In the genomic region with DNA sequence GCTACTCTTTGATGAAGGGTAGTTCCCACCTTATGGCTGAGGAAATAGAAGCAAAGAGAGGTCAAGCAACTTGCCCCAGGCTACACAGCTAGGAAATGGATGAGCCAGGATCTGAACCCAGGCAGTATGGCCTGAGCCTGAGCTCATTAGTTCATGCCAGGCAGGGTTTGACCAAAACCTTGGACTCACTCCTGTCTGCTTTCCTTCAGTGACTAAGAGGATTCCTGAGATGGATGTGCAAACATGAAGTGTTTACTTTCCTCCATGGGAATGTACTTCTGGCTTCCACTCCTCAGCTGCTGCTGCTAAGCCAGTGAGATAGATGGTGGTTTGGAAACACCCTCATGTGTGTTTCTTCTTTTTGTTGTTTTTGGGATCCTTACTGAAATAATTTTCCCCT, we compare ENCODE assay signal across 11 cellular contexts. TPM values are rescaled to one million over a fixed set of nuclear protein-coding genes. Genes with fewer than 3 reads are reported as not detected.
DNase-seq lines count a peak whose midpoint lies in the region; ATAC-seq and TF ChIP-seq lines count a peak whose summit lies in the region.
"Had no signal": no experiment of that assay in that cellular context is flagged by ENCODE, and none has a peak within 500 bp of the region (broad histone marks: within the 10 kb centered on the region; RNA-seq: fewer than 3 reads in every experiment).

No MANE protein-coding gene starts in this region.

- H3K4me1 ChIP-seq in fibroblast of lung (ENCODE audit: control insufficient read depth, extremely low read depth, insufficient read depth, low read length) (peaks cover 13% of the 10 kb centered on the region), parathyroid adenoma (no peaks in the 10 kb centered on the region), Karpas-422 (ENCODE audit: low read length) (no peaks in the 10 kb centered on the region)

- H3K4me3 ChIP-seq in fibroblast of lung (replicated peaks in 1 of 4; ENCODE audit: control extremely low read depth in 1 of 4, insufficient read depth in 1 of 4, low read depth in 3 of 4, low read length in 4 of 4) (no peak overlapping the region), parathyroid adenoma (ENCODE audit: low read depth, low read length) (no peak overlapping the region), Karpas-422 (ENCODE audit: low read length) (no peak overlapping the region)

- no peak for TF ChIP-seq CTCF in fibroblast of lung (conservative IDR thresholded peaks at IDR 0.05 in 1 of 2, IDR thresholded peaks at IDR 0.05 in 1 of 2; ENCODE audit: low read depth in 1 of 2, low read length in 2 of 2)
- TF ChIP-seq CTCF in parathyroid adenoma (IDR thresholded peaks at IDR 0.05): no peak

- no peak for ATAC-seq in stimulated activated naive B cell treated with anti-CD40 and anti-IgM and Interleukin-4, amounts not matched to agents 10 μg/mL and 1 μg/mL and 100 μg/mL, for 72 hours (replicated peaks)

- H3K36me3 ChIP-seq in fibroblast of lung (ENCODE audit: control insufficient read depth, insufficient read depth, low read length): no peaks in the 10 kb centered on the region
- H3K36me3 ChIP-seq in parathyroid adenoma (ENCODE audit: control insufficient read depth, insufficient read depth, low read length): no peaks in the 10 kb centered on the region
- H3K36me3 ChIP-seq in Karpas-422 (ENCODE audit: insufficient read depth, low read length): no peaks in the 10 kb centered on the region

- DNase-seq in DMS53 (lab: John Stamatoyannopoulos, UW) (peak; percentile 65), RKO (ENCODE audit: low spot score) (peak; percentile 41), fibroblast of lung (ENCODE audit: low read depth in 2 of 2) (peak; percentile 96 to 99), HUDEP-2 (lab: John Stamatoyannopoulos, UW; ENCODE audit: unreplicated experiment in 76 of 76) (no peak), NCI-H526 (lab: John Stamatoyannopoulos, UW) (no peak), Karpas-422 (no peak)
- DNase-seq in stimulated activated naive B cell treated with anti-CD40 and anti-IgM and Interleukin-4, amounts not matched to agents 10 μg/mL and 1 μg/mL and 100 μg/mL, for 72 hours: no peak
- DNase-seq: hypothalamus; NCI-H526 treated with DMSO at 0.1 percent for 48 hours; stimulated activated CD4-positive, alpha-beta T cell treated with anti-CD3 and anti-CD28 coated beads, Interleukin-4, amount 100 ng/mL, for 1 hour had no signal

- no peaks in the 10 kb centered on the region for H3K36me3 Mint-ChIP-seq in stimulated activated naive B cell treated with anti-CD40 and anti-IgM and Interleukin-4, amounts not matched to agents 10 μg/mL and 1 μg/mL and 100 μg/mL, for 72 hours

- no peaks in the 10 kb centered on the region for H3K9me3 ChIP-seq in fibroblast of lung (ENCODE audit: control insufficient read depth, insufficient read depth, low read depth, low read length)
- no peaks in the 10 kb centered on the region for H3K9me3 ChIP-seq in parathyroid adenoma (ENCODE audit: control insufficient read depth, low read length)
- no peaks in the 10 kb centered on the region for H3K9me3 ChIP-seq in Karpas-422 (ENCODE audit: low read length)

- H4K20me1 ChIP-seq in fibroblast of lung (ENCODE audit: control insufficient read depth, extremely low read depth, insufficient read depth, low read length) (no peaks in the 10 kb centered on the region), Karpas-422 (ENCODE audit: insufficient read depth, low read depth, low read length) (no peaks in the 10 kb centered on the region)

- H3K4me3 Mint-ChIP-seq in stimulated activated naive B cell treated with anti-CD40 and anti-IgM and Interleukin-4, amounts not matched to agents 10 μg/mL and 1 μg/mL and 100 μg/mL, for 72 hours: no peak overlapping the region

- peaks cover 27 to 35% of the 10 kb centered on the region in 2 donors for H3K27me3 Mint-ChIP-seq in stimulated activated naive B cell treated with anti-CD40 and anti-IgM and Interleukin-4, amounts not matched to agents 10 μg/mL and 1 μg/mL and 100 μg/mL, for 72 hours

- H3K79me2 ChIP-seq in fibroblast of lung (ENCODE audit: control insufficient read depth, insufficient read depth, low read length) (no peaks in the 10 kb centered on the region), parathyroid adenoma (no peaks in the 10 kb centered on the region), Karpas-422 (ENCODE audit: low read length) (no peaks in the 10 kb centered on the region)

- no peak overlapping the region for H3K27ac Mint-ChIP-seq in stimulated activated naive B cell treated with anti-CD40 and anti-IgM and Interleukin-4, amounts not matched to agents 10 μg/mL and 1 μg/mL and 100 μg/mL, for 72 hours

- H3K9ac ChIP-seq in fibroblast of lung (ENCODE audit: insufficient read depth, low read length): no peak overlapping the region
- no peak overlapping the region for H3K9ac ChIP-seq in parathyroid adenoma
- no peak overlapping the region for H3K9ac ChIP-seq in Karpas-422 (ENCODE audit: low read length)

- H3K4me2 ChIP-seq in fibroblast of lung (ENCODE audit: extremely low read depth, insufficient read depth, low read length): no peak overlapping the region
- H3K4me2 ChIP-seq in parathyroid adenoma (ENCODE audit: low read length): peak overlapping the region; percentile 41
- H3K4me2 ChIP-seq in Karpas-422 (ENCODE audit: low read depth, low read length, poor library complexity, severe bottlenecking): no peak overlapping the region

- H3K27me3 ChIP-seq in fibroblast of lung (ENCODE audit: control insufficient read depth, insufficient read depth, low read length) (no peaks in the 10 kb centered on the region), parathyroid adenoma (ENCODE audit: control insufficient read depth, insufficient read depth, low read length) (no peaks in the 10 kb centered on the region), Karpas-422 (ENCODE audit: low read length) (no peaks in the 10 kb centered on the region)

- no peaks in the 10 kb centered on the region for H3K9me3 Mint-ChIP-seq in stimulated activated naive B cell treated with anti-CD40 and anti-IgM and Interleukin-4, amounts not matched to agents 10 μg/mL and 1 μg/mL and 100 μg/mL, for 72 hours

- H2AFZ ChIP-seq in fibroblast of lung (ENCODE audit: low read length) (no peak overlapping the region), parathyroid adenoma (no peak overlapping the region), Karpas-422 (ENCODE audit: low read length) (no peak overlapping the region)

- H3K9me2 ChIP-seq in Karpas-422 (replicated peaks; ENCODE audit: insufficient read depth, low read length): no peaks in the 10 kb centered on the region

- H3K4me1 Mint-ChIP-seq in stimulated activated naive B cell treated with anti-CD40 and anti-IgM and Interleukin-4, amounts not matched to agents 10 μg/mL and 1 μg/mL and 100 μg/mL, for 72 hours: no peaks in the 10 kb centered on the region

- H3K27ac ChIP-seq in fibroblast of lung (ENCODE audit: insufficient read depth, low read length) (peak overlapping the region; percentile 78), parathyroid adenoma (no peak overlapping the region), Karpas-422 (ENCODE audit: low read length) (no peak overlapping the region)

RNA-seq across cellular contexts. Expression of gene ERRFI1, which starts 35.1 kb away (rescaled TPM):
- total RNA-seq in fibroblast of lung: 46.2 and 53.9 TPM in 2 replicates
- 78.2 and 105 TPM in 2 replicates for polyA plus RNA-seq in fibroblast of lung
- 41.8 and 52.6 TPM in 2 replicates for polyA plus RNA-seq in fibroblast of lung (2012)
- polyA minus RNA-seq in fibroblast of lung (ENCODE audit: low replicate concordance): 8.9 and 27.3 TPM in 2 replicates
- total RNA-seq in Karpas-422 (2014; rRNA removed; shearing (Covaris generic); ENCODE audit: low replicate concordance): not detected in 2 replicates

Comparison
In these comparisons a context has a peak if more than half of its experiments do, and no peak if none do; other contexts are left out.
1. DNase-seq: peak in DMS53 (single experiment), RKO (single experiment) and fibroblast of lung (2 of 2); none in stimulated activated naive B cell treated with anti-CD40 and anti-IgM and Interleukin-4, amounts not matched to agents 10 μg/mL and 1 μg/mL and 100 μg/mL, for 72 hours (single experiment), HUDEP-2 (0 of 76), NCI-H526 (0 of 2) and Karpas-422 (single experiment).
2. RNA of gene ERRFI1, which starts 35.1 kb away (total RNA-seq): 46.2 to 53.9 TPM in fibroblast of lung; not detected in Karpas-422; every median in the first group is over 10 times any median in the second.